ENCODE assay signal across 9 cellular contexts in the genomic region with DNA sequence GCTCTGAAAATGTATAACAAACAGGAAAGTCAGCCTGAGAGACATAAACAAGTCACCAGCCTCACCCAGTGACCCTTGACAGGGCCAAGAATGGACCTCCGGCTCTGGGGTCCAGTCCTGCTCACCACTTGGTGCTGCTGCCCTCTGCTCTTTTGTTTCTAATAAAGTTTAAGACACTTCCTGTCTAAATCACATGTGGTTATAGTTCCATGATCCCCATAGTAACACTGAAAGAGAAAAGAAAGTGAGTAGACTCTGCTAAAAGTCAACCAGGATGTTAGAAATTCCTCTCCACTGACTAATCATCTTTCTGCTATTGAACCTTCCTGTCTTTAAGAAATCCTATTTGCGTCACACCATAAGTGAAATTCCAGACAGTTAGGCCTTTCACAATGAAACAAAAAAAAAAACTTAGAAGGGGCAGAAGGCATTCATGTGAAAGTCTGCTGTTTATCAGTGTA.
DNase-seq lines count a peak whose midpoint lies in the region; ATAC-seq and TF ChIP-seq lines count a peak whose summit lies in the region.
"Had no signal": no experiment of that assay in that cellular context is flagged by ENCODE, and none has a peak within 500 bp of the region (broad histone marks: within the 10 kb centered on the region; RNA-seq: fewer than 3 reads in every experiment).

No MANE protein-coding gene starts in this region.

- H4K91ac ChIP-seq in neuronal stem cell (ENCODE audit: low read depth, low read length, poor library complexity): no peak overlapping the region

- no peaks in the 10 kb centered on the region for H3K36me3 ChIP-seq in Caco-2 (ENCODE audit: control insufficient read depth, insufficient read depth, low read length)
- no peaks in the 10 kb centered on the region for H3K36me3 ChIP-seq in esophagus muscularis mucosa
- H3K36me3 ChIP-seq in neuronal stem cell (replicated peaks in 1 of 2; ENCODE audit: control insufficient read depth in 2 of 2, insufficient read depth in 2 of 2, low read length in 2 of 2): no peaks in the 10 kb centered on the region

- no peak overlapping the region for H2BK12ac ChIP-seq in neuronal stem cell (ENCODE audit: low read length)

- no peak overlapping the region for H3K9ac ChIP-seq in neuronal stem cell (ENCODE audit: low read depth, low read length, poor library complexity)

- CTCF ChIA-PET in Caco-2 (lab: Charles Lee): no interaction called here

- H3K27ac ChIP-seq in esophagus muscularis mucosa (replicated peaks in 1 of 4) (peak overlapping the region; percentile 38 to 68 (median 48)), neuronal stem cell (replicated peaks; ENCODE audit: low read length) (peak overlapping the region; percentile 53)

- peak overlapping the region; percentile 77 for H2AFZ ChIP-seq in neuronal stem cell (ENCODE audit: low read length)

- intact Hi-C loops in Caco-2 (cut with micrococcal nuclease; ENCODE audit: unreplicated experiment) (loop anchor here (1.0 kb wide), 1 partner anchor 54 kb away; no protein-coding TSS in a partner anchor), esophagus muscularis mucosa (cut with DNase I) (no loop called here)

- H3K4me1 Mint-ChIP-seq in Caco-2 (ENCODE audit: low read depth, unreplicated experiment): peaks cover 16% of the 10 kb centered on the region

- no TSS peak for BruUV-seq in Caco-2 (replicated peaks; lab: Mats Ljungman, UMichigan)

- no peak overlapping the region for H4K8ac ChIP-seq in neuronal stem cell (ENCODE audit: low read depth, low read length)

- peak overlapping the region; percentile 52 for H3K4me3 Mint-ChIP-seq in Caco-2 (ENCODE audit: unreplicated experiment)

- no peak overlapping the region for H2BK120ac ChIP-seq in neuronal stem cell (ENCODE audit: low read depth, low read length)

- no peaks in the 10 kb centered on the region for H3K9me3 ChIP-seq in Caco-2
- H3K9me3 ChIP-seq in esophagus muscularis mucosa: no peaks in the 10 kb centered on the region
- H3K9me3 ChIP-seq in neuronal stem cell (replicated peaks in 1 of 2; ENCODE audit: control insufficient read depth in 2 of 2, insufficient read depth in 1 of 2, low read depth in 1 of 2, low read length in 2 of 2): peaks cover 2 to 35% of the 10 kb centered on the region in 2 donors

- H3K27me3 ChIP-seq in Caco-2 (replicated peaks; ENCODE audit: control insufficient read depth, insufficient read depth, low read length): no peaks in the 10 kb centered on the region
- no peaks in the 10 kb centered on the region for H3K27me3 ChIP-seq in esophagus muscularis mucosa
- H3K27me3 ChIP-seq in neuronal stem cell (ENCODE audit: control insufficient read depth in 3 of 3, insufficient read depth in 3 of 3, low read depth in 1 of 3, low read length in 3 of 3): no peaks in the 10 kb centered on the region

- no peak overlapping the region for H3K4me2 ChIP-seq in neuronal stem cell (ENCODE audit: insufficient read depth, low read length, poor library complexity, severe bottlenecking)

- no peaks in the 10 kb centered on the region for H3K27me3 Mint-ChIP-seq in Caco-2 (ENCODE audit: insufficient read depth, unreplicated experiment)

- H3K4ac ChIP-seq in neuronal stem cell (ENCODE audit: low read length): no peak overlapping the region

- H2AK5ac ChIP-seq in neuronal stem cell (ENCODE audit: low read depth, low read length): no peak overlapping the region

- H3K14ac ChIP-seq in neuronal stem cell (ENCODE audit: low read length): no peak overlapping the region

- H3K23ac ChIP-seq in neuronal stem cell (ENCODE audit: low read depth, low read length, poor library complexity): no peak overlapping the region

- no peak for TF ChIP-seq POLR2A in esophagus muscularis mucosa (IDR thresholded peaks at IDR 0.05; ENCODE audit: low read depth)

- POLR2A ChIA-PET in Caco-2 (lab: Charles Lee): no interaction called here

- no peaks in the 10 kb centered on the region for H3K9me3 Mint-ChIP-seq in Caco-2 (ENCODE audit: unreplicated experiment)

- no peak overlapping the region for H3K4me3 ChIP-seq in Caco-2 (ENCODE audit: low read depth, low read length)
- H3K4me3 ChIP-seq in esophagus muscularis mucosa: no peak overlapping the region
- H3K4me3 ChIP-seq in neuronal stem cell (ENCODE audit: low read length in 2 of 2): no peak overlapping the region

- H3K18ac ChIP-seq in neuronal stem cell (ENCODE audit: low read length): no peak overlapping the region

- H2BK15ac ChIP-seq in neuronal stem cell (ENCODE audit: low read length): no peak overlapping the region

- H3K27ac Mint-ChIP-seq in Caco-2 (ENCODE audit: unreplicated experiment): peak overlapping the region; percentile 97

- TF ChIP-seq EP300 in esophagus muscularis mucosa (IDR thresholded peaks at IDR 0.05): no peak

- no peaks in the 10 kb centered on the region for H3K79me1 ChIP-seq in neuronal stem cell (ENCODE audit: low read depth, low read length)

- TF ChIP-seq CTCF in Caco-2 (IDR thresholded peaks at IDR 0.05; ENCODE audit: insufficient read depth in 1 of 2, low read depth in 1 of 2, low read length in 1 of 2, severe bottlenecking in 1 of 2, unreplicated experiment in 1 of 2) (no peak), esophagus muscularis mucosa (IDR thresholded peaks at IDR 0.05) (no peak)

- WGBS in esophagus muscularis mucosa: 23% methylated on average over 2 of the region's 2 CpGs
- whole genome bisulfite sequencing in neuronal stem cell (ENCODE audit: extremely low coverage in 2 of 2, insufficient read length in 2 of 2, insufficient replicate concordance in 1 of 2), 2 donors: no CpG with 5 or more reads among the region's 2 CpGs

- H2BK5ac ChIP-seq in neuronal stem cell (ENCODE audit: low read length): no peak overlapping the region

- H3K36me3 Mint-ChIP-seq in Caco-2 (ENCODE audit: insufficient read depth, unreplicated experiment): no peaks in the 10 kb centered on the region

- ATAC-seq in GM18502 (IDR thresholded peaks at IDR 0.05; ENCODE audit: poor library complexity, unreplicated experiment) (no peak), GM18520 (IDR thresholded peaks at IDR 0.05; ENCODE audit: unreplicated experiment) (no peak)

- H3K4me1 ChIP-seq in Caco-2: peaks cover 25% of the 10 kb centered on the region
- peaks cover 0 to 10% (median 6%) of the 10 kb centered on the region in 4 donors for H3K4me1 ChIP-seq in esophagus muscularis mucosa
- peaks cover 0 to 21% of the 10 kb centered on the region in 2 donors for H3K4me1 ChIP-seq in neuronal stem cell (ENCODE audit: control insufficient read depth in 2 of 2, insufficient read depth in 1 of 2, low read depth in 1 of 2, low read length in 2 of 2)

- peak; percentile 40 to 64 for DNase-seq in Caco-2
- peak; percentile 50 for DNase-seq in OCI-M1 (lab: John Stamatoyannopoulos, UW)
- no peak for DNase-seq in esophagus muscularis mucosa (ENCODE audit: extremely low spot score)
- peak; percentile 35 for DNase-seq in neuronal stem cell (ENCODE audit: low spot score)
- DNase-seq in hippocampal formation (lab: John Stamatoyannopoulos, UW): no peak
- no peak for DNase-seq in DMS 273 (lab: John Stamatoyannopoulos, UW; ENCODE audit: unreplicated experiment)
- DNase-seq: NCI-H2029 had no signal

Comparison
In these comparisons a context has a peak if more than half of its experiments do, and no peak if none do; other contexts are left out.
1. DNase-seq: peak in Caco-2 (2 of 2), OCI-M1 (single experiment) and neuronal stem cell (single experiment); none in esophagus muscularis mucosa (single experiment), hippocampal formation (0 of 2) and DMS 273 (single experiment).